In the genomic region with DNA sequence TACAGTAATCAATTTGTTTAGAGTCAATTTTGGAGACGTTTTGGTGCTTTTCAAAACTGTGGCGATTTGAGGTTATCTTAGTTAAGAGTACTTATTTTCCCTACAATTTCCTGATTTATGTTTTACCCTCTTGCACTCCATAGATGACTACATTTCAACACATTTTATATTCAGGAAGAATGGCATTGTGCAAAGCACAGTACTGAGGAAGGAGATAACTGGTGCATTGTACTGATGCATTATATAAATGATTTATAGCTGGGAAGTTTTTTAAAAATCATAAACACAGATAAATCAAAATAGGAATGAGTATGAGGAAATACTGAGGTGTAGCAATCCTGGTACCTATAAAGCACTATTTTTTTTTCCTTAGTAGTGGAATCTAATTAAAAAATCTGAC, we compare ENCODE assay signal across 16 cellular contexts. TPM values are rescaled to one million over a fixed set of nuclear protein-coding genes. Genes with fewer than 3 reads are reported as not detected.
DNase-seq lines count a peak whose midpoint lies in the region; ATAC-seq and TF ChIP-seq lines count a peak whose summit lies in the region.
"Had no signal": no experiment of that assay in that cellular context is flagged by ENCODE, and none has a peak within 500 bp of the region (broad histone marks: within the 10 kb centered on the region; RNA-seq: fewer than 3 reads in every experiment).

No MANE protein-coding gene starts in this region.

- no peak for ATAC-seq in activated T-cell treated with anti-CD3 and anti-CD28 coated beads, Interleukin-2, amount 50 U/mL, for 72 hours (replicated peaks in 1 of 2)
- no peak for ATAC-seq in stimulated activated naive CD8-positive, alpha-beta T cell treated with anti-CD3 and anti-CD28 coated beads, Interleukin-15, amount 100 ng/mL, for 72 hours
- no peak for ATAC-seq in HG03175 (IDR thresholded peaks at IDR 0.05; ENCODE audit: unreplicated experiment)

- H3K27me3 Mint-ChIP-seq in activated T-cell treated with anti-CD3 and anti-CD28 coated beads, Interleukin-2, amount 50 U/mL, for 72 hours (ENCODE audit: low read depth) = no peaks in the 10 kb centered on the region
- H3K27me3 Mint-ChIP-seq in stimulated activated naive CD8-positive, alpha-beta T cell treated with anti-CD3 and anti-CD28 coated beads, Interleukin-15, amount 100 ng/mL, for 72 hours = no peaks in the 10 kb centered on the region

- H3K9me3 ChIP-seq in colonic mucosa = no peaks in the 10 kb centered on the region
- H3K9me3 ChIP-seq: SJSA1, upper lobe of left lung had no signal

- H3K4me1 Mint-ChIP-seq in activated T-cell treated with anti-CD3 and anti-CD28 coated beads, Interleukin-2, amount 50 U/mL, for 72 hours (ENCODE audit: low read depth) = peaks cover 64% of the 10 kb centered on the region
- H3K4me1 Mint-ChIP-seq in stimulated activated naive CD8-positive, alpha-beta T cell treated with anti-CD3 and anti-CD28 coated beads, Interleukin-15, amount 100 ng/mL, for 72 hours = peaks cover 49% of the 10 kb centered on the region

- intact Hi-C loops in colonic mucosa (cut with DNase I) = no loop called here

- peak overlapping the region; percentile 79 for H3K27ac Mint-ChIP-seq in activated T-cell treated with anti-CD3 and anti-CD28 coated beads, Interleukin-2, amount 50 U/mL, for 72 hours
- peak overlapping the region; percentile 6 to 90 for H3K27ac Mint-ChIP-seq in stimulated activated naive CD8-positive, alpha-beta T cell treated with anti-CD3 and anti-CD28 coated beads, Interleukin-15, amount 100 ng/mL, for 72 hours

- no peak overlapping the region for H3K27ac ChIP-seq in colonic mucosa
- H3K27ac ChIP-seq: brain microvascular endothelial cell, GM23248, SJSA1 had no signal

- no peaks in the 10 kb centered on the region for H3K4me1 ChIP-seq in colonic mucosa

- no peaks in the 10 kb centered on the region for H3K27me3 ChIP-seq in colonic mucosa
- H3K27me3 ChIP-seq: brain microvascular endothelial cell, SJSA1, upper lobe of left lung had no signal

- peak overlapping the region; percentile 69 to 82 for H3K4me3 Mint-ChIP-seq in activated T-cell treated with anti-CD3 and anti-CD28 coated beads, Interleukin-2, amount 50 U/mL, for 72 hours
- peak overlapping the region; percentile 79 to 99 for H3K4me3 Mint-ChIP-seq in stimulated activated naive CD8-positive, alpha-beta T cell treated with anti-CD3 and anti-CD28 coated beads, Interleukin-15, amount 100 ng/mL, for 72 hours

- no peak for TF ChIP-seq CTCF in colonic mucosa (IDR thresholded peaks at IDR 0.05)

- H3K9ac ChIP-seq in colonic mucosa (ENCODE audit: low read depth in 2 of 2, low read length in 2 of 2) = no peak overlapping the region
- H3K9ac ChIP-seq: GM23248 had no signal

- peaks cover 24 to 53% of the 10 kb centered on the region in 2 donors for H3K36me3 Mint-ChIP-seq in activated T-cell treated with anti-CD3 and anti-CD28 coated beads, Interleukin-2, amount 50 U/mL, for 72 hours (ENCODE audit: insufficient read depth in 2 of 2)

- no peak for DNase-seq in activated T-cell treated with anti-CD3 and anti-CD28 coated beads, Interleukin-2, amount 50 U/mL, for 72 hours
- no peak for DNase-seq in activated T-cell treated with anti-CD3 and anti-CD28 coated beads, Interleukin-2, amount 50 U/mL, for 1 hour
- DNase-seq in NCI-H226 (peak; percentile 2), dermis microvascular lymphatic vessel endothelial cell (ENCODE audit: low read depth in 2 of 2) (peak; percentile 83 to 89), colonic mucosa (no peak), SK-N-DZ (ENCODE audit: low spot score) (no peak)
- DNase-seq in stimulated activated naive CD8-positive, alpha-beta T cell treated with anti-CD3 and anti-CD28 coated beads, Interleukin-15, amount 100 ng/mL, for 72 hours = no peak
- DNase-seq: brain microvascular endothelial cell, DND-41, GM23248, Kasumi-1, kidney, NCI-H2029, upper lobe of left lung had no signal

- H3K36me3 ChIP-seq in colonic mucosa = no peaks in the 10 kb centered on the region
- H3K36me3 ChIP-seq: brain microvascular endothelial cell, SJSA1 had no signal

- peaks cover 0 to 1% of the 10 kb centered on the region in 2 donors for H3K9me3 Mint-ChIP-seq in activated T-cell treated with anti-CD3 and anti-CD28 coated beads, Interleukin-2, amount 50 U/mL, for 72 hours
- H3K9me3 Mint-ChIP-seq in stimulated activated naive CD8-positive, alpha-beta T cell treated with anti-CD3 and anti-CD28 coated beads, Interleukin-15, amount 100 ng/mL, for 72 hours = no peaks in the 10 kb centered on the region

- H3K4me3 ChIP-seq in colonic mucosa = no peak overlapping the region
- H3K4me3 ChIP-seq: GM23248, SJSA1 had no signal

RNA-seq across cellular contexts. Expression of a gene that starts 5.6 kb away (rescaled TPM):
- total RNA-seq in activated T-cell treated with anti-CD3 and anti-CD28 coated beads, Interleukin-2, amount 50 U/mL, for 72 hours = 10 to 100 TPM; 72.6 to 81.0 TPM
- total RNA-seq in dermis microvascular lymphatic vessel endothelial cell (8.6 and 23.3 TPM in 2 replicates), colonic mucosa (10 to 100 TPM; 11.1 to 31.5 TPM)
- polyA plus RNA-seq in SK-N-DZ (2014; cell fraction: cytosol; rRNA removed) = 2.1 and 3.4 TPM in 2 replicates
- polyA plus RNA-seq in SK-N-DZ (2014; cell fraction: nucleus; rRNA removed) = 0.86 and 1.4 TPM in 2 replicates

Comparison
In these comparisons a context has a peak if more than half of its experiments do, and no peak if none do; other contexts are left out.
1. DNase-seq: peak in NCI-H226 (single experiment) and dermis microvascular lymphatic vessel endothelial cell (2 of 2); none in activated T-cell treated with anti-CD3 and anti-CD28 coated beads, Interleukin-2, amount 50 U/mL, for 72 hours (0 of 2), activated T-cell treated with anti-CD3 and anti-CD28 coated beads, Interleukin-2, amount 50 U/mL, for 1 hour (single experiment), stimulated activated naive CD8-positive, alpha-beta T cell treated with anti-CD3 and anti-CD28 coated beads, Interleukin-15, amount 100 ng/mL, for 72 hours (0 of 2), colonic mucosa (single experiment) and SK-N-DZ (single experiment).